23 cellular contexts compared by ENCODE assay signal in genomic region chr1:87154351-87154750, GRCh38.
DNase-seq lines count a peak whose midpoint lies in the region; ATAC-seq and TF ChIP-seq lines count a peak whose summit lies in the region.
"Had no signal": no experiment of that assay in that cellular context is flagged by ENCODE, and none has a peak within 500 bp of the region (broad histone marks: within the 10 kb centered on the region; RNA-seq: fewer than 3 reads in every experiment).

No MANE protein-coding gene starts in this region.

- H3K4me1 ChIP-seq in right atrium auricular region (peaks cover 0 to 17% of the 10 kb centered on the region in 2 donors), foreskin keratinocyte (peaks cover 5% of the 10 kb centered on the region)
- H3K4me1 ChIP-seq: gastrocnemius medialis had no signal

- no peak for TF ChIP-seq CTCF in right atrium auricular region (IDR thresholded peaks at IDR 0.05)
- no peak for TF ChIP-seq CTCF in foreskin keratinocyte (conservative IDR thresholded peaks at IDR 0.05)

- H3K9me3 ChIP-seq in right atrium auricular region = no peaks in the 10 kb centered on the region
- H3K9me3 ChIP-seq: body of pancreas, gastrocnemius medialis, ovary had no signal

- no peaks in the 10 kb centered on the region for H3K36me3 ChIP-seq in right atrium auricular region
- H3K36me3 ChIP-seq: gastrocnemius medialis, ovary had no signal

- no peak for ATAC-seq in foreskin keratinocyte
- ATAC-seq: gastrocnemius medialis; naive thymus-derived CD8-positive, alpha-beta T cell; sciatic nerve had no signal

- no peak overlapping the region for H3K27ac ChIP-seq in right atrium auricular region
- H3K27ac ChIP-seq in foreskin keratinocyte = no peak overlapping the region
- H3K27ac ChIP-seq: body of pancreas, gastrocnemius medialis, ovary, SK-N-MC had no signal

- DNase-seq in AG08395 (ENCODE audit: low spot score) (peak; percentile 45), COLO829 (ENCODE audit: low spot score) (peak; percentile 41), RPMI8226 (peak; percentile 5), foreskin melanocyte (peak; percentile 32), right atrium auricular region (ENCODE audit: low spot score) (no peak), foreskin keratinocyte (no peak), inferior parietal cortex (ENCODE audit: extremely low spot score) (no peak)
- no peak for DNase-seq in stimulated activated CD4-positive, alpha-beta T cell treated with anti-CD3 and anti-CD28 coated beads, Interleukin-12 subunit alpha, Interleukin-12 subunit beta, amount 100 ng/mL, for 4 hours
- DNase-seq: activated CD4-positive, alpha-beta T cell treated with anti-CD3 and anti-CD28 coated beads for 1 hour; activated naive CD8-positive, alpha-beta T cell treated with anti-CD3 and anti-CD28 coated beads for 36 hours; AML-193; body of pancreas; cortex of kidney; gastrocnemius medialis; Karpas-422; kidney; naive thymus-derived CD8-positive, alpha-beta T cell; NCI-H1694; ovary; stimulated activated CD4-positive, alpha-beta T cell treated with anti-CD3 and anti-CD28 coated beads, Interleukin-1b, Interleukin-23, amount 100 ng/mL, for 48 hours; T-helper 9 cell had no signal

- no peaks in the 10 kb centered on the region for H3K27me3 ChIP-seq in right atrium auricular region
- H3K27me3 ChIP-seq in foreskin keratinocyte = no peaks in the 10 kb centered on the region
- H3K27me3 ChIP-seq: body of pancreas, gastrocnemius medialis, ovary had no signal

- no peak overlapping the region for H3K4me3 ChIP-seq in right atrium auricular region
- H3K4me3 ChIP-seq: body of pancreas, gastrocnemius medialis, ovary, SK-N-MC had no signal

Comparison
In these comparisons a context has a peak if more than half of its experiments do, and no peak if none do; other contexts are left out.
1. DNase-seq: peak in AG08395 (single experiment), COLO829 (single experiment), RPMI8226 (single experiment) and foreskin melanocyte (single experiment); none in right atrium auricular region (single experiment), foreskin keratinocyte (0 of 2), stimulated activated CD4-positive, alpha-beta T cell treated with anti-CD3 and anti-CD28 coated beads, Interleukin-12 subunit alpha, Interleukin-12 subunit beta, amount 100 ng/mL, for 4 hours (single experiment) and inferior parietal cortex (single experiment).